Comparison of ENCODE assay signal across 14 cellular contexts in genomic region chr2:156329922-156330726, GRCh38. TPM values are rescaled to one million over a fixed set of nuclear protein-coding genes. Genes with fewer than 3 reads are reported as not detected.
DNase-seq lines count a peak whose midpoint lies in the region; ATAC-seq and TF ChIP-seq lines count a peak whose summit lies in the region.
"Had no signal": no experiment of that assay in that cellular context is flagged by ENCODE, and none has a peak within 500 bp of the region (broad histone marks: within the 10 kb centered on the region; RNA-seq: fewer than 3 reads in every experiment).

No MANE protein-coding gene starts in this region.

- no peak overlapping the region for H3K27ac ChIP-seq in CD4-positive, alpha-beta memory T cell (ENCODE audit: low read depth, low read length)
- no peak overlapping the region for H3K27ac ChIP-seq in GM23338 (ENCODE audit: low read depth)
- H3K27ac ChIP-seq: BLaER1 had no signal

- no peak overlapping the region for H3K4me3 ChIP-seq in CD4-positive, alpha-beta memory T cell (ENCODE audit: low read length in 2 of 2)
- H3K4me3 ChIP-seq in GM23338, result peak overlapping the region; percentile 67
- H3K4me3 ChIP-seq: BLaER1, mucosa of descending colon had no signal

- H3K4me3 Mint-ChIP-seq in CD4-positive, alpha-beta memory T cell, result peak overlapping the region; percentile 17 to 97 (median 43)
- H3K4me3 Mint-ChIP-seq in GM23338 (peak overlapping the region; percentile 61; the same call in 2 of the 3 replicates), nephron (peak overlapping the region; percentile 22 to 98 (median 61))

- H3K9me3 Mint-ChIP-seq in CD4-positive, alpha-beta memory T cell, result peaks cover 0 to 9% (median 0%) of the 10 kb centered on the region in 8 donors
- H3K9me3 Mint-ChIP-seq in GM23338 (no peaks in the 10 kb centered on the region; the same call in 2 of the 3 replicates), nephron (no peaks in the 10 kb centered on the region)

- no peaks in the 10 kb centered on the region for H3K27me3 ChIP-seq in CD4-positive, alpha-beta memory T cell (ENCODE audit: insufficient read depth, low read length)
- H3K27me3 ChIP-seq in GM23338 (ENCODE audit: insufficient read depth), result peaks cover 90% of the 10 kb centered on the region

- peak overlapping the region; percentile 77 for H3K4me2 ChIP-seq in GM23338
- H3K4me2 ChIP-seq: BLaER1 had no signal

- peaks cover 20 to 54% of the 10 kb centered on the region in 2 donors for H3K36me3 Mint-ChIP-seq in CD4-positive, alpha-beta memory T cell
- H3K36me3 Mint-ChIP-seq in GM23338 (ENCODE audit: low read depth) (peaks cover 11% of the 10 kb centered on the region; the same call in 2 of the 3 replicates), nephron (ENCODE audit: low read depth) (peaks cover 6% of the 10 kb centered on the region)

- H3K9me3 ChIP-seq in CD4-positive, alpha-beta memory T cell (ENCODE audit: control insufficient read depth in 1 of 2, low read length in 2 of 2), result no peaks in the 10 kb centered on the region
- H3K9me3 ChIP-seq: mucosa of descending colon had no signal

- no peaks in the 10 kb centered on the region for H3K36me3 ChIP-seq in CD4-positive, alpha-beta memory T cell (ENCODE audit: insufficient read depth, low read length)
- H3K36me3 ChIP-seq in GM23338 (ENCODE audit: insufficient read depth), result no peaks in the 10 kb centered on the region
- H3K36me3 ChIP-seq: BLaER1 had no signal

- peak overlapping the region; percentile 92 for H2AFZ ChIP-seq in GM23338

- DNase-seq in CD4-positive, alpha-beta memory T cell, result peak in 2 of 5 donors; percentile 23 to 35
- DNase-seq in GM23338 (ENCODE audit: low spot score) (peak; percentile 42), AG08396 (ENCODE audit: low spot score) (no peak), mucosa of gallbladder (ENCODE audit: low spot score) (no peak)
- DNase-seq in central memory CD4-positive, alpha-beta T cell, result peak; percentile 28
- DNase-seq: mucosa of descending colon; NCI-H1048; SIG-M5; stimulated activated CD4-positive, alpha-beta T cell treated with anti-CD3 and anti-CD28 coated beads, Interleukin-1b, Interleukin-23, amount 100 ng/mL, for 48 hours; stimulated activated CD8-positive, alpha-beta memory T cell treated with anti-CD3 and anti-CD28 coated beads, Interleukin-4, amount 100 ng/mL, for 48 hours had no signal

- peaks cover 16% of the 10 kb centered on the region for H3K4me1 ChIP-seq in CD4-positive, alpha-beta memory T cell (ENCODE audit: insufficient read depth, low read length)
- H3K4me1 ChIP-seq in GM23338 (ENCODE audit: insufficient read depth), result peaks cover 58% of the 10 kb centered on the region

- CTCF ChIA-PET in CD4-positive, alpha-beta memory T cell (lab: Charles Lee; ENCODE audit: partially characterized antibody), result interaction anchor here (1.1 to 2.9 kb wide), 3 partner anchors 11 to 259 kb away, joined by 4 to 10 read pairs (median 4); no protein-coding TSS in a partner anchor

- intact Hi-C loops in CD4-positive, alpha-beta memory T cell (cut with micrococcal nuclease), result loop anchor here (5.0 to 10.0 kb wide), 4 partner anchors 1115 to 1567 kb away; partner anchors contain the start of genes ACVR1, ACVR1C and CYTIP

- peaks cover 16% of the 10 kb centered on the region for H3F3A ChIP-seq in GM23338 (replicated peaks; ENCODE audit: low read depth)

- POLR2A ChIA-PET in CD4-positive, alpha-beta memory T cell (lab: Charles Lee; ENCODE audit: partially characterized antibody), result interaction anchor here (6.7 to 8.9 kb wide), 2 partner anchors 14 to 71 kb away, joined by 87 to 136 read pairs; no protein-coding TSS in a partner anchor

- H3K9me2 ChIP-seq in GM23338 (ENCODE audit: insufficient read depth), result no peaks in the 10 kb centered on the region

- no peak for TF ChIP-seq CTCF in GM23338 (conservative IDR thresholded peaks at IDR 0.05; ENCODE audit: low read depth in 2 of 2)
- no peak for TF ChIP-seq CTCF in nephron (IDR thresholded peaks at IDR 0.05; ENCODE audit: unreplicated experiment in 3 of 3)

- peak overlapping the region; percentile 42 to 100 (median 66) for H3K27ac Mint-ChIP-seq in CD4-positive, alpha-beta memory T cell
- H3K27ac Mint-ChIP-seq in GM23338 (no peak overlapping the region), nephron (no peak overlapping the region)

- no peaks in the 10 kb centered on the region for H3K79me2 ChIP-seq in GM23338 (replicated peaks; ENCODE audit: insufficient read depth)

- ATAC-seq in GM23338 (no peak), GM18909 (IDR thresholded peaks at IDR 0.05; ENCODE audit: poor library complexity, unreplicated experiment) (no peak), HG03521 (IDR thresholded peaks at IDR 0.05; ENCODE audit: unreplicated experiment) (no peak)
- ATAC-seq: mucosa of descending colon had no signal

- H4K20me1 ChIP-seq in GM23338 (replicated peaks; ENCODE audit: insufficient read depth), result peaks cover 24% of the 10 kb centered on the region

- H3K4me1 Mint-ChIP-seq in CD4-positive, alpha-beta memory T cell, result peaks cover 10 to 64% (median 21%) of the 10 kb centered on the region in 4 donors
- peaks cover 47% of the 10 kb centered on the region for H3K4me1 Mint-ChIP-seq in GM23338
- peaks cover 18% of the 10 kb centered on the region for H3K4me1 Mint-ChIP-seq in nephron

- peaks cover 14 to 33% of the 10 kb centered on the region in 2 donors for H3K27me3 Mint-ChIP-seq in CD4-positive, alpha-beta memory T cell
- peaks cover 77% of the 10 kb centered on the region for H3K27me3 Mint-ChIP-seq in GM23338 (ENCODE audit: insufficient read depth, low read depth, poor library complexity)
- H3K27me3 Mint-ChIP-seq in nephron (ENCODE audit: low read depth), result peaks cover 77% of the 10 kb centered on the region

TF ChIP-seq in GM23338, 12 proteins besides CTCF, POLR2A, EP300 and RAD21:
- TF ChIP-seq REST (IDR thresholded peaks at IDR 0.05; ENCODE audit: unreplicated experiment) (no peak), EZH2 (IDR thresholded peaks at IDR 0.05; ENCODE audit: low read depth, unreplicated experiment) (peak; percentile 79), EZH2phosphoT487 (IDR thresholded peaks at IDR 0.05; ENCODE audit: unreplicated experiment) (peak; percentile 7)

RNA-seq across cellular contexts. Expression of gene NR4A2, which starts 2.4 kb away (rescaled TPM):
- 1 to 10 TPM; 2.1 TPM for total RNA-seq in CD4-positive, alpha-beta memory T cell
- polyA plus RNA-seq in CD4-positive, alpha-beta memory T cell, result 10 to 100 TPM in 1 of 2 donors, 1 to 10 TPM in 1; 9.4 to 18.3 TPM
- 0.49 and 0.85 TPM in 2 replicates for total RNA-seq in GM23338 (2014; rRNA removed; shearing (Covaris generic))
- 0.56 and 0.71 TPM in 2 replicates for polyA plus RNA-seq in GM23338 (2016; fragmentation: Nextera tagmentation; extraction: Ambion mirVana)
- 11.9 TPM for total RNA-seq in mucosa of gallbladder

Comparison
In these comparisons a context has a peak if more than half of its experiments do, and no peak if none do; other contexts are left out.
1. DNase-seq: peak in GM23338 (single experiment) and central memory CD4-positive, alpha-beta T cell (single experiment); none in AG08396 (single experiment) and mucosa of gallbladder (single experiment).
2. H3K27ac Mint-ChIP-seq: peak in CD4-positive, alpha-beta memory T cell (7 of 7); none in GM23338 (single experiment) and nephron (0 of 3).
3. Peak in every context shown above with its lines, with median percentiles within 50 percentile points of each other: H3K4me3 Mint-ChIP-seq.